ENCODE assay signal across 20 cellular contexts in the genomic region with DNA sequence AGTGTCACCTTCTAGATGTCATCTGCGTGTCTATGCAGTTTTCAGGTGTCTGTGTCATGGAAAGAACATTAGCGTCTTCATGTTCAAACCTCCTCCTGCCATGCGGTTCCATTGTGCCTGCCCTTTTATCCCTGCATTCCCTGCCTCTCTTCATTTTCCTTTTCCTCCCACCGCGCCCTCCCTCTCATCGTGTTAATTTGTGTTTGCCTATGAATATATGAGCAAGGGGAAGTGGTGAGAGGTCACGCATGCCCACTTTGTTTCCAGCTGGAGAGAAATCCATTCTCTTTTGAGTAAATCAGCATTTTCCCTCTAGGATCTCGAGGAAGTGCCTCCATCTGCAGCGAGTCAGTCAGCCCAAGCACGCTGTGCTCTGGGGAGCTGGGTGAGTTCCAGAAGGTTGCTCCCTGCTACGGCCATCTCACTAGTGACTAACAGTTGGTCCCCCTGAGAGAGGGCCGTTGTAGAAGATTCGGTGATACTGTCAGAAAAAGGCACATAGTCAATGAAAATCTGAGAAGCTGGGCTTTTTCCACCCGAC. TPM values are rescaled to one million over a fixed set of nuclear protein-coding genes. Genes with fewer than 3 reads are reported as not detected.
DNase-seq lines count a peak whose midpoint lies in the region; ATAC-seq and TF ChIP-seq lines count a peak whose summit lies in the region.
"Had no signal": no experiment of that assay in that cellular context is flagged by ENCODE, and none has a peak within 500 bp of the region (broad histone marks: within the 10 kb centered on the region; RNA-seq: fewer than 3 reads in every experiment).

No MANE protein-coding gene starts in this region.

- peaks cover 0 to 3% (median 0%) of the 10 kb centered on the region in 4 donors for H3K4me1 ChIP-seq in stomach
- H3K4me1 ChIP-seq in colonic mucosa, result no peaks in the 10 kb centered on the region

- CTCF ChIA-PET in activated CD4-positive, alpha-beta T cell treated with anti-CD3 and anti-CD28 coated beads, Interleukin-2, amount 10 ng/mL, durations not matched to agents 7 days and 5 days (lab: Charles Lee), result no interaction called here

- no peaks in the 10 kb centered on the region for H3K4me1 Mint-ChIP-seq in activated CD4-positive, alpha-beta T cell treated with anti-CD3 and anti-CD28 coated beads, Interleukin-2, amount 10 ng/mL, durations not matched to agents 24 days and 14 days
- H3K4me1 Mint-ChIP-seq in activated CD4-positive, alpha-beta T cell treated with anti-CD3 and anti-CD28 coated beads, Interleukin-2, amount 10 ng/mL, durations not matched to agents 7 days and 5 days, result no peaks in the 10 kb centered on the region
- H3K4me1 Mint-ChIP-seq: activated naive CD8-positive, alpha-beta T cell treated with anti-CD3 and anti-CD28 coated beads, Interleukin-2, amount 50 U/mL, for 24 hours had no signal

- no peak overlapping the region for H3K4me3 Mint-ChIP-seq in activated CD4-positive, alpha-beta T cell treated with anti-CD3 and anti-CD28 coated beads, Interleukin-2, amount 10 ng/mL, durations not matched to agents 24 days and 14 days
- no peak overlapping the region for H3K4me3 Mint-ChIP-seq in activated CD4-positive, alpha-beta T cell treated with anti-CD3 and anti-CD28 coated beads, Interleukin-2, amount 10 ng/mL, durations not matched to agents 7 days and 5 days
- H3K4me3 Mint-ChIP-seq: activated naive CD8-positive, alpha-beta T cell treated with anti-CD3 and anti-CD28 coated beads, Interleukin-2, amount 50 U/mL, for 24 hours; immature natural killer cell had no signal

- H3K4me3 ChIP-seq in foreskin fibroblast (ENCODE audit: low read depth in 1 of 2, low read length in 2 of 2) (no peak overlapping the region), stomach (no peak overlapping the region), colonic mucosa (no peak overlapping the region)

- H3K9me3 Mint-ChIP-seq in activated CD4-positive, alpha-beta T cell treated with anti-CD3 and anti-CD28 coated beads, Interleukin-2, amount 10 ng/mL, durations not matched to agents 24 days and 14 days, result no peaks in the 10 kb centered on the region
- H3K9me3 Mint-ChIP-seq in activated CD4-positive, alpha-beta T cell treated with anti-CD3 and anti-CD28 coated beads, Interleukin-2, amount 10 ng/mL, durations not matched to agents 7 days and 5 days, result no peaks in the 10 kb centered on the region
- H3K9me3 Mint-ChIP-seq: activated naive CD8-positive, alpha-beta T cell treated with anti-CD3 and anti-CD28 coated beads, Interleukin-2, amount 50 U/mL, for 24 hours; immature natural killer cell had no signal

- H3K27me3 Mint-ChIP-seq in activated CD4-positive, alpha-beta T cell treated with anti-CD3 and anti-CD28 coated beads, Interleukin-2, amount 10 ng/mL, durations not matched to agents 24 days and 14 days, result no peaks in the 10 kb centered on the region
- no peaks in the 10 kb centered on the region for H3K27me3 Mint-ChIP-seq in activated CD4-positive, alpha-beta T cell treated with anti-CD3 and anti-CD28 coated beads, Interleukin-2, amount 10 ng/mL, durations not matched to agents 7 days and 5 days
- H3K27me3 Mint-ChIP-seq: activated naive CD8-positive, alpha-beta T cell treated with anti-CD3 and anti-CD28 coated beads, Interleukin-2, amount 50 U/mL, for 24 hours had no signal

- peak; percentile 22 for DNase-seq in activated CD4-positive, alpha-beta T cell treated with anti-CD3 and anti-CD28 coated beads, Interleukin-2, amount 10 ng/mL, durations not matched to agents 24 days and 14 days
- no peak for DNase-seq in activated CD4-positive, alpha-beta T cell treated with anti-CD3 and anti-CD28 coated beads, Interleukin-2, amount 10 ng/mL, durations not matched to agents 7 days and 5 days
- DNase-seq in NCI-H146 treated with DMSO at 0.1 percent for 48 hours (lab: John Stamatoyannopoulos, UW; ENCODE audit: unreplicated experiment) (peak; percentile 70), foreskin fibroblast (peak; percentile 41 to 47), NCI-H2107 treated with DMSO at 0.1 percent for 48 hours (lab: John Stamatoyannopoulos, UW; ENCODE audit: unreplicated experiment) (no peak), stomach (no peak), colonic mucosa (no peak)
- DNase-seq: activated CD4-positive, alpha-beta T cell treated with anti-CD3 and anti-CD28 coated beads for 48 hours; activated CD8-positive, alpha-beta memory T cell treated with anti-CD3 and anti-CD28 coated beads, Interleukin-2, amount 50 U/mL, for 4 hours; activated effector memory CD4-positive, alpha-beta T cell treated with anti-CD3 and anti-CD28 coated beads, Interleukin-2, amount 50 U/mL, for 16 hours; activated naive CD8-positive, alpha-beta T cell treated with anti-CD3 and anti-CD28 coated beads, Interleukin-2, amount 50 U/mL, for 24 hours; brain microvascular endothelial cell; C1 segment of cervical spinal cord; cortex of kidney; GOT3; immature natural killer cell; KG1; SIG-M5; T-helper 1 cell had no signal

- POLR2A ChIA-PET in activated CD4-positive, alpha-beta T cell treated with anti-CD3 and anti-CD28 coated beads, Interleukin-2, amount 10 ng/mL, durations not matched to agents 7 days and 5 days (lab: Charles Lee), result no interaction called here

- no peak overlapping the region for H3K9ac ChIP-seq in colonic mucosa (ENCODE audit: low read depth in 2 of 2, low read length in 2 of 2)

- no peak overlapping the region for H3K27ac Mint-ChIP-seq in activated CD4-positive, alpha-beta T cell treated with anti-CD3 and anti-CD28 coated beads, Interleukin-2, amount 10 ng/mL, durations not matched to agents 24 days and 14 days
- no peak overlapping the region for H3K27ac Mint-ChIP-seq in activated CD4-positive, alpha-beta T cell treated with anti-CD3 and anti-CD28 coated beads, Interleukin-2, amount 10 ng/mL, durations not matched to agents 7 days and 5 days
- H3K27ac Mint-ChIP-seq: activated naive CD8-positive, alpha-beta T cell treated with anti-CD3 and anti-CD28 coated beads, Interleukin-2, amount 50 U/mL, for 24 hours; immature natural killer cell had no signal

- intact Hi-C loops in activated CD4-positive, alpha-beta T cell treated with anti-CD3 and anti-CD28 coated beads, Interleukin-2, amount 10 ng/mL, durations not matched to agents 24 days and 14 days (cut with micrococcal nuclease), result no loop called here
- intact Hi-C loops in stomach (cut with DNase I; ENCODE audit: low total_unique reads), result no loop called here
- intact Hi-C loops in colonic mucosa (cut with DNase I), result no loop called here

- TF ChIP-seq CTCF in foreskin fibroblast (IDR thresholded peaks at IDR 0.05; ENCODE audit: low read depth, low read length) (no peak), stomach (IDR thresholded peaks at IDR 0.05) (no peak), colonic mucosa (IDR thresholded peaks at IDR 0.05) (no peak)

- no peak for TF ChIP-seq EP300 in stomach (IDR thresholded peaks at IDR 0.05)

- peaks cover 0 to 5% (median 0%) of the 10 kb centered on the region in 4 donors for H3K36me3 ChIP-seq in stomach
- H3K36me3 ChIP-seq in colonic mucosa, result no peaks in the 10 kb centered on the region
- H3K36me3 ChIP-seq: brain microvascular endothelial cell had no signal

- no peak for ATAC-seq in GM19328 (IDR thresholded peaks at IDR 0.05; ENCODE audit: unreplicated experiment)
- ATAC-seq: activated naive CD8-positive, alpha-beta T cell treated with anti-CD3 and anti-CD28 coated beads, Interleukin-2, amount 50 U/mL, for 24 hours had no signal

- H3K36me3 Mint-ChIP-seq in activated CD4-positive, alpha-beta T cell treated with anti-CD3 and anti-CD28 coated beads, Interleukin-2, amount 10 ng/mL, durations not matched to agents 24 days and 14 days (ENCODE audit: low read depth), result no peaks in the 10 kb centered on the region
- no peaks in the 10 kb centered on the region for H3K36me3 Mint-ChIP-seq in activated CD4-positive, alpha-beta T cell treated with anti-CD3 and anti-CD28 coated beads, Interleukin-2, amount 10 ng/mL, durations not matched to agents 7 days and 5 days (ENCODE audit: low read depth)

- 48 to 58% (median 53%) methylated on average over 14 of the region's 14 CpGs for WGBS in stomach, 5 donors

- no peak for TF ChIP-seq POLR2A in stomach (IDR thresholded peaks at IDR 0.05)

- H3K9me3 ChIP-seq in stomach (no peaks in the 10 kb centered on the region), colonic mucosa (no peaks in the 10 kb centered on the region)

- H3K27ac ChIP-seq in stomach (no peak overlapping the region), colonic mucosa (no peak overlapping the region)
- H3K27ac ChIP-seq: brain microvascular endothelial cell had no signal

- no peaks in the 10 kb centered on the region for H3K27me3 ChIP-seq in stomach
- no peaks in the 10 kb centered on the region for H3K27me3 ChIP-seq in colonic mucosa
- H3K27me3 ChIP-seq: brain microvascular endothelial cell had no signal

RNA-seq across cellular contexts. Expression of a gene that starts 42.9 kb away (rescaled TPM):
- 0.47 and 0.71 TPM in 2 replicates for total RNA-seq in activated CD4-positive, alpha-beta T cell treated with anti-CD3 and anti-CD28 coated beads, Interleukin-2, amount 10 ng/mL, durations not matched to agents 24 days and 14 days
- total RNA-seq in activated CD4-positive, alpha-beta T cell treated with anti-CD3 and anti-CD28 coated beads, Interleukin-2, amount 10 ng/mL, durations not matched to agents 7 days and 5 days, result under 1 TPM; 0.40 to 0.47 TPM
- total RNA-seq in stomach, result 100 to 1,000 TPM in 1 of 5 donors, 1 to 10 TPM in 3, under 1 TPM in 1; 0.45 to 116 (median 5.8) TPM
- 1 to 10 TPM in 1 of 3 donors, under 1 TPM in 1, not detected in 1; 0.25 to 6.0 TPM for polyA plus RNA-seq in stomach
- total RNA-seq in colonic mucosa, result under 1 TPM; 0.27 to 0.45 TPM
- polyA plus RNA-seq: immature natural killer cell had no signal

Comparison
In these comparisons a context has a peak if more than half of its experiments do, and no peak if none do; other contexts are left out.
1. DNase-seq: peak in activated CD4-positive, alpha-beta T cell treated with anti-CD3 and anti-CD28 coated beads, Interleukin-2, amount 10 ng/mL, durations not matched to agents 24 days and 14 days (single experiment), NCI-H146 treated with DMSO at 0.1 percent for 48 hours (single experiment) and foreskin fibroblast (2 of 2); none in activated CD4-positive, alpha-beta T cell treated with anti-CD3 and anti-CD28 coated beads, Interleukin-2, amount 10 ng/mL, durations not matched to agents 7 days and 5 days (single experiment), NCI-H2107 treated with DMSO at 0.1 percent for 48 hours (single experiment), stomach (single experiment) and colonic mucosa (single experiment).